In the genomic region with DNA sequence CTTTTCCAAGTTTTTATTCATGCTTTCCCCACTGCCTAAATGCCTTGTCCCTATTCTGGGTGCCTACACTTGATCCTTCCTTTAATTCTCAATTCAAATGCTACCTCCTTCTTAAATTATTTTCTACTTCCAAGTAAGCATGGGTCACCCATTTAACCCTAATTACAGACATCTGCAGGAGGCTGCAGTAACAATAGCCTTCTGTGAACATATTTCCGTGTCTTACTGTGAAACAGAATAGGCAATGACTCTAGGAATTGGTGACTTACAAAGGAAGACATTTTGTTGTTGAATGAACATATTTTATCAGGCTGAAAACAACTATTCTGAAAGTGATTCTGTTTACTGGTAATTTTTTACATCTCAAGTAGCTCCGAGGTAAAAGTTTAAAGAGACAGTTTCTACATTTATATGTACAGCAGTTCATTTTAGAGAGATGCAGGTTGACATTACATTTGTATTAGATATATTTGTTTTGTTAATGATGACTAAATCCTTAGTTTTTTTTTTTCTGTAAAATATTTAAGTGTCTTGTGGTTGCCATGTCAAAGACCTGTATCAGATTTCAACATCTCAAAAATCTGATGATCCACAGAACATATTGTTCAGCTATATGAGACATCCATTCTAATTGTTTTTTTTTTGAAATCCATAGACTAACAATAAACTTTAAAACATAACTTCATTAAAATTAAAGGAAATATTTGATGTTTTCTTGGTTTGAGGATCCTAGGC, we compare ENCODE assay signal across 19 cellular contexts.
DNase-seq lines count a peak whose midpoint lies in the region; ATAC-seq and TF ChIP-seq lines count a peak whose summit lies in the region.
"Had no signal": no experiment of that assay in that cellular context is flagged by ENCODE, and none has a peak within 500 bp of the region (broad histone marks: within the 10 kb centered on the region; RNA-seq: fewer than 3 reads in every experiment).

No MANE protein-coding gene starts in this region.

- H4K20me1 ChIP-seq in Karpas-422 (ENCODE audit: insufficient read depth, low read depth, low read length): no peaks in the 10 kb centered on the region

- POLR2A ChIA-PET in HEK293T (lab: Yijun Ruan, JAX): no interaction called here

- no peak overlapping the region for H2AFZ ChIP-seq in Karpas-422 (ENCODE audit: low read length)

- no peak for ATAC-seq in HG03378 (IDR thresholded peaks at IDR 0.05; ENCODE audit: unreplicated experiment)
- ATAC-seq: activated T-cell treated with anti-CD3 and anti-CD28 coated beads, Interleukin-2, amount 50 U/mL, for 4 hours; natural killer cell; stimulated activated naive CD8-positive, alpha-beta T cell treated with anti-CD3 and anti-CD28 coated beads, Interleukin-15, Interleukin-2, amounts not matched to agents 100 U/mL and 50 U/mL, for 24 hours had no signal

- H3K9me3 ChIP-seq in adipocyte (ENCODE audit: control insufficient read depth, low read length): no peaks in the 10 kb centered on the region
- H3K9me3 ChIP-seq in Karpas-422 (ENCODE audit: low read length): no peaks in the 10 kb centered on the region

- peak; percentile 20 for DNase-seq in NCI-H748 (lab: John Stamatoyannopoulos, UW; ENCODE audit: unreplicated experiment)
- DNase-seq in NCI-H748 treated with DMSO at 0.1 percent for 48 hours (lab: John Stamatoyannopoulos, UW): no peak
- peak; percentile 18 for DNase-seq in adipocyte (ENCODE audit: low read depth)
- DNase-seq in foreskin melanocyte: peak; percentile 32
- DNase-seq in Karpas-422: no peak
- no peak for DNase-seq in HEK293T (ENCODE audit: extremely low spot score)
- DNase-seq in hypothalamus (lab: John Stamatoyannopoulos, UW): no peak
- DNase-seq: activated CD4-positive, alpha-beta memory T cell treated with anti-CD3 and anti-CD28 coated beads for 36 hours; activated naive CD8-positive, alpha-beta T cell treated with anti-CD3 and anti-CD28 coated beads for 36 hours; activated T-cell treated with anti-CD3 and anti-CD28 coated beads, Interleukin-2, amount 50 U/mL, for 4 hours; DND-41; effector memory CD4-positive, alpha-beta T cell; natural killer cell; NCI-H1694; stimulated activated CD4-positive, alpha-beta T cell treated with anti-CD3 and anti-CD28 coated beads, Interleukin-15, amount 100 ng/mL, for 24 hours; stimulated activated naive CD8-positive, alpha-beta T cell treated with anti-CD3 and anti-CD28 coated beads, Interleukin-15, Interleukin-2, amounts not matched to agents 100 U/mL and 50 U/mL, for 24 hours had no signal

- H3K9ac ChIP-seq in adipocyte (ENCODE audit: low read length): no peak overlapping the region
- H3K9ac ChIP-seq in Karpas-422 (ENCODE audit: low read length): no peak overlapping the region
- H3K9ac ChIP-seq: KMS-11 had no signal

- H3K4me1 ChIP-seq in adipocyte (ENCODE audit: control insufficient read depth, insufficient read depth, low read length): no peaks in the 10 kb centered on the region
- H3K4me1 ChIP-seq in Karpas-422 (ENCODE audit: low read length): no peaks in the 10 kb centered on the region

- H3K27me3 ChIP-seq in adipocyte (replicated peaks; ENCODE audit: control insufficient read depth, insufficient read depth, low read length) (no peaks in the 10 kb centered on the region), Karpas-422 (ENCODE audit: low read length) (no peaks in the 10 kb centered on the region)

- H3K36me3 ChIP-seq in adipocyte (ENCODE audit: control insufficient read depth, insufficient read depth, low read length, severe bottlenecking) (no peaks in the 10 kb centered on the region), Karpas-422 (ENCODE audit: insufficient read depth, low read length) (no peaks in the 10 kb centered on the region)

- H3K9me2 ChIP-seq in Karpas-422 (replicated peaks; ENCODE audit: insufficient read depth, low read length): no peaks in the 10 kb centered on the region

- H3K4me3 ChIP-seq in adipocyte (ENCODE audit: low read length) (no peak overlapping the region), Karpas-422 (ENCODE audit: low read length) (no peak overlapping the region)
- H3K4me3 ChIP-seq: lung had no signal

- CTCF ChIA-PET in HEK293T (lab: Yijun Ruan, JAX): no interaction called here

- no peak overlapping the region for H3K27ac ChIP-seq in Karpas-422 (ENCODE audit: low read length)
- H3K27ac ChIP-seq: KMS-11 had no signal

- no peak overlapping the region for H3K4me2 ChIP-seq in Karpas-422 (ENCODE audit: low read depth, low read length, poor library complexity, severe bottlenecking)
- H3K4me2 ChIP-seq: KMS-11 had no signal

- no peaks in the 10 kb centered on the region for H3K79me2 ChIP-seq in Karpas-422 (ENCODE audit: low read length)

TF ChIP-seq in HEK293T, 16 proteins besides CTCF, POLR2A, EP300 and RAD21:
- TF ChIP-seq CTBP1 (IDR thresholded peaks at IDR 0.05; ENCODE audit: borderline replicate concordance) (no peak), SP1 (IDR thresholded peaks at IDR 0.05) (no peak), L3MBTL2 (conservative IDR thresholded peaks at IDR 0.05) (no peak), TARDBP (IDR thresholded peaks at IDR 0.05) (no peak), NFRKB (IDR thresholded peaks at IDR 0.05) (no peak)

Comparison
In these comparisons a context has a peak if more than half of its experiments do, and no peak if none do; other contexts are left out.
1. DNase-seq: peak in NCI-H748 (single experiment), adipocyte (single experiment) and foreskin melanocyte (single experiment); none in NCI-H748 treated with DMSO at 0.1 percent for 48 hours (single experiment), Karpas-422 (single experiment), HEK293T (single experiment) and hypothalamus (0 of 51).